In the genomic region with DNA sequence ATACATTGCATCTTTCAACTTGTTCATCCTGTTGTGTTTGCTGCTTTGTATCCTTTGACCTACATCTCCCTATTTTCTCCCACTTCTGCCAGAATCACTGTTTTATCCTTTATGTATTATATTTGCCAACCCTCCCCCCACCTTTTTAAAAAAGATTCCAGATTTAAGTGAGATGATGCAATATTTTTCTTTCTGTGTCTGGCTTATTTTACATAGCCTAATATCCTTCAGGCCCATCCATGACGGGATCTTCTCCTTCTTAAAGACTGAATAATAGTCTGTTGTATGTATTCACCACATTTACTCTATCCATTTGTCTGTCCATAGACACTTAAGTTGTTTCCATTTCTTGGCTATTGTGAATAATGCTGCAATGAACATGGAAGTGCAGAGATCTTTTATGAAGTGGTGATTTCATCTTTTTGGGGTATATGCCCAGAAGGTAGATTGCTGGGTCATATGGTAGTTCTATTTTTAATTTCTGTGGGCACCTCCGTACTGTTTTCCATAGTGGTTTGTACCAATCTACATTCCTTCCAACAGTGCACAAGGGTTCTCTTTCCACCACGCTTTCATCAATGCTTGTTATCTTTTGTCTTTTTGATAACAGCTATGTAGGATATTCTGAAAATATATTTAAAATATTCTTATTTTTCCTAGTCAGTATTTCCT, we compare ENCODE assay signal across 16 cellular contexts.
DNase-seq lines count a peak whose midpoint lies in the region; ATAC-seq, FAIRE-seq and TF ChIP-seq lines count a peak whose summit lies in the region.
"Had no signal": no experiment of that assay in that cellular context is flagged by ENCODE, and none has a peak within 500 bp of the region (broad histone marks: within the 10 kb centered on the region; RNA-seq: fewer than 3 reads in every experiment).

No MANE protein-coding gene starts in this region.

- TF ChIP-seq POLR2A in HepG2 (IDR thresholded peaks at IDR 0.05; ENCODE audit: insufficient read depth in 1 of 2, low read depth in 2 of 2, low read length in 2 of 2) (no peak), right lobe of liver (IDR thresholded peaks at IDR 0.05) (no peak)

- CTCF ChIA-PET in HepG2 (lab: Yijun Ruan, JAX; ENCODE audit: low intra/inter-chr PET ratio, low total read pairs) = no interaction called here

- DNase-seq in HepG2 (ENCODE audit: low spot score) (no peak), right lobe of liver (no peak), choroid plexus epithelial cell (ENCODE audit: low read depth) (peak; percentile 11), fibroblast of villous mesenchyme (ENCODE audit: low read depth) (peak; percentile 29), LoVo (ENCODE audit: low spot score) (no peak)
- no peak for DNase-seq in activated T-cell treated with anti-CD3 and anti-CD28 coated beads, Interleukin-2, amount 50 U/mL, for 1 hour
- DNase-seq: 8988T; Calu3; CD8-positive, alpha-beta T cell; DMS79 treated with DMSO at 0.1 percent for 48 hours; GF-D8; GOT3; H9 had no signal

- H3K4me2 ChIP-seq in HepG2 (ENCODE audit: low read depth, low read length) = no peak overlapping the region

- H3K4me3 ChIP-seq in HepG2 (replicated peaks in 1 of 3; ENCODE audit: insufficient read depth in 1 of 3, low read depth in 2 of 3, low read length in 3 of 3) (no peak overlapping the region), right lobe of liver (no peak overlapping the region), choroid plexus epithelial cell (ENCODE audit: low read depth, low read length) (no peak overlapping the region), fibroblast of villous mesenchyme (ENCODE audit: low read depth, low read length) (no peak overlapping the region)
- H3K4me3 ChIP-seq: BLaER1 treated with 17β-estradiol and CSF1 and Interleukin-3, amounts not matched to agents 10 nM and 100 nM had no signal

- peaks cover 2% of the 10 kb centered on the region for H3K79me2 ChIP-seq in HepG2 (ENCODE audit: insufficient read depth, low read length)

- in situ Hi-C loops in HepG2 (cut with HindIII; ENCODE audit: extremely low pct_ligation_motif_present, low pct_unique_long_range_greater_than_20kb) = no loop called here

- H3K4me1 ChIP-seq in HepG2 (ENCODE audit: insufficient read depth, low read length) (no peaks in the 10 kb centered on the region), right lobe of liver (no peaks in the 10 kb centered on the region)

- no TSS peak for BruUV-seq in HepG2 (replicated peaks; lab: Mats Ljungman, UMichigan)

- H3K9ac ChIP-seq in HepG2 (ENCODE audit: insufficient read depth, low read depth, low read length) = no peak overlapping the region
- H3K9ac ChIP-seq: BLaER1 treated with 17β-estradiol and CSF1 and Interleukin-3, amounts not matched to agents 10 nM and 100 nM had no signal

- intact Hi-C loops in HepG2 (cut with micrococcal nuclease; ENCODE audit: unreplicated experiment) = no loop called here
- intact Hi-C loops in right lobe of liver (cut with DNase I) = no loop called here

- no peak overlapping the region for H3K27ac ChIP-seq in HepG2 (ENCODE audit: extremely low read length, insufficient read depth, low read length)
- H3K27ac ChIP-seq in right lobe of liver = no peak overlapping the region
- H3K27ac ChIP-seq: BLaER1 treated with 17β-estradiol and CSF1 and Interleukin-3, amounts not matched to agents 10 nM and 100 nM; HL-60 had no signal

- TF ChIP-seq CTCF in HepG2 (CRISPR knock-in tag; IDR thresholded peaks at IDR 0.05) = no peak
- TF ChIP-seq CTCF in right lobe of liver (IDR thresholded peaks at IDR 0.05) = no peak
- TF ChIP-seq CTCF in choroid plexus epithelial cell (conservative IDR thresholded peaks at IDR 0.05; ENCODE audit: low read depth, low read length) = no peak
- TF ChIP-seq CTCF in fibroblast of villous mesenchyme (IDR thresholded peaks at IDR 0.05; ENCODE audit: insufficient read depth, low read depth, low read length) = no peak

- TF ChIP-seq RAD21 in HepG2 (CRISPR knock-in tag; IDR thresholded peaks at IDR 0.05) = no peak

- POLR2A ChIA-PET in HepG2 (lab: Yijun Ruan, JAX) = no interaction called here

- H3K36me3 ChIP-seq in HepG2 (replicated peaks in 1 of 2; ENCODE audit: control insufficient read depth in 1 of 2, insufficient read depth in 2 of 2, low read length in 2 of 2) (no peaks in the 10 kb centered on the region), right lobe of liver (no peaks in the 10 kb centered on the region)
- H3K36me3 ChIP-seq: BLaER1 treated with 17β-estradiol and CSF1 and Interleukin-3, amounts not matched to agents 10 nM and 100 nM had no signal

- 65% methylated on average over 3 of the region's 3 CpGs for WGBS in HepG2 (ENCODE audit: low lambda C conversion rate)
- WGBS in right lobe of liver (ENCODE audit: insufficient coverage, low coverage, low lambda C conversion rate, missing lambda C conversion rate) = 67% methylated on average over 3 of the region's 3 CpGs

- H3K9me3 ChIP-seq in HepG2 (ENCODE audit: low read length) (no peaks in the 10 kb centered on the region), right lobe of liver (no peaks in the 10 kb centered on the region)
- H3K9me3 ChIP-seq: BLaER1 treated with 17β-estradiol and CSF1 and Interleukin-3, amounts not matched to agents 10 nM and 100 nM had no signal

- FAIRE-seq in HepG2 (lab: Jason Lieb, UNC) = no peak

- no peak overlapping the region for H2AFZ ChIP-seq in HepG2 (ENCODE audit: low read length)

- no peaks in the 10 kb centered on the region for H4K20me1 ChIP-seq in HepG2 (ENCODE audit: insufficient read depth, low read length)

- ATAC-seq in HepG2 = no peak
- no peak for ATAC-seq in right lobe of liver
- no peak for ATAC-seq in HG03378 (IDR thresholded peaks at IDR 0.05; ENCODE audit: unreplicated experiment)
- ATAC-seq: CD8-positive, alpha-beta T cell had no signal

- H3K27me3 ChIP-seq in HepG2 (ENCODE audit: control insufficient read depth in 1 of 2, insufficient read depth in 2 of 2, low read length in 2 of 2) (no peaks in the 10 kb centered on the region), right lobe of liver (no peaks in the 10 kb centered on the region)
- H3K27me3 ChIP-seq: BLaER1 treated with 17β-estradiol and CSF1 and Interleukin-3, amounts not matched to agents 10 nM and 100 nM had no signal

- TF ChIP-seq EP300 in HepG2 (IDR thresholded peaks at IDR 0.05; ENCODE audit: low read depth in 2 of 2, low read length in 2 of 2) (no peak), HepG2 (CRISPR knock-in tag; IDR thresholded peaks at IDR 0.05; ENCODE audit: borderline replicate concordance) (no peak)

TF ChIP-seq in HepG2, 621 proteins besides CTCF, POLR2A, EP300 and RAD21:
- peak; percentile 57 for TF ChIP-seq ATF7 (IDR thresholded peaks at IDR 0.05)
- TF ChIP-seq ATF7 (CRISPR knock-in tag; IDR thresholded peaks at IDR 0.05) = no peak
- no peak for TF ChIP-seq ZNF746 (CRISPR knock-in tag; IDR thresholded peaks at IDR 0.05)
- TF ChIP-seq CEBPB (IDR thresholded peaks at IDR 0.05; ENCODE audit: borderline replicate concordance, low read depth, low read length) = peak; percentile 71; the same call in 1 of the 2 replicates
- no peak for TF ChIP-seq TCF12 (IDR thresholded peaks at IDR 0.05)
- no peak for TF ChIP-seq TCF12 (CRISPR knock-in tag; IDR thresholded peaks at IDR 0.05)
TF ChIP-seq in HepG2: peak in this region for 2.

Comparison
In these comparisons a context has a peak if more than half of its experiments do, and no peak if none do; other contexts are left out.
1. DNase-seq: peak in choroid plexus epithelial cell (single experiment) and fibroblast of villous mesenchyme (single experiment); none in HepG2 (single experiment), right lobe of liver (0 of 3), activated T-cell treated with anti-CD3 and anti-CD28 coated beads, Interleukin-2, amount 50 U/mL, for 1 hour (single experiment) and LoVo (single experiment).